31 cellular contexts compared by ENCODE assay signal in genomic region chr10:88127766-88128165, GRCh38.
"Had no signal": no experiment of that assay in that cellular context is flagged by ENCODE, and none has a peak within 500 bp of the region (broad histone marks: within the 10 kb centered on the region; RNA-seq: fewer than 3 reads in every experiment).

No MANE protein-coding gene starts in this region.

- H3K27me3 Mint-ChIP-seq: activated naive CD8-positive, alpha-beta T cell; activated naive CD8-positive, alpha-beta T cell treated with anti-CD3 and anti-CD28 coated beads, Interleukin-2, amount 50 U/mL, for 24 hours; activated T-helper 17 cell treated with anti-CD3 and anti-CD28 coated beads, Interleukin-2, amount 50 U/mL, for 72 hours had no signal

- H3K4me1 Mint-ChIP-seq: brain had no signal

- DNase-seq: activated CD4-positive, alpha-beta memory T cell treated with anti-CD3 and anti-CD28 coated beads for 36 hours; activated CD4-positive, alpha-beta T cell treated with anti-CD3 and anti-CD28 coated beads for 36 hours; activated CD4-positive, alpha-beta T cell treated with anti-CD3 and anti-CD28 coated beads, Interleukin-2, amount 10 ng/mL, durations not matched to agents 24 days and 14 days; activated CD4-positive, CD25-positive, alpha-beta regulatory T cell; activated CD4-positive, CD25-positive, alpha-beta regulatory T cell treated with anti-CD3 and anti-CD28 coated beads, Interleukin-2, amount 50 U/mL, for 72 hours; activated CD8-positive, alpha-beta memory T cell treated with anti-CD3 and anti-CD28 coated beads for 24 hours; activated effector memory CD4-positive, alpha-beta T cell treated with Interleukin-2 at 50 U/mL for 16 hours; activated gamma-delta T cell treated with Interleukin-2 at 50 U/mL for 16 hours; activated naive CD4-positive, alpha-beta T cell treated with anti-CD3 and anti-CD28 coated beads, Interleukin-2, amount 50 U/mL, for 16 hours; activated naive CD4-positive, alpha-beta T cell treated with Interleukin-2 at 50 U/mL for 16 hours; activated naive CD8-positive, alpha-beta T cell treated with anti-CD3 and anti-CD28 coated beads, Interleukin-2, amount 50 U/mL, for 24 hours; activated T-cell treated with anti-CD3 and anti-CD28 coated beads, Interleukin-2, amount 50 U/mL, for 4 hours; adrenal gland; amygdala; aorta; central memory CD4-positive, alpha-beta T cell; cerebellar nuclear complex; colonic mucosa; effector memory CD4-positive, alpha-beta T cell; endodermal cell; foreskin keratinocyte; gastrocnemius medialis; glutamatergic neuron; heart left ventricle; T-helper 2 cell had no signal

- ATAC-seq: activated CD4-positive, alpha-beta T cell treated with anti-CD3 and anti-CD28 coated beads for 36 hours; activated naive CD8-positive, alpha-beta T cell treated with anti-CD3 and anti-CD28 coated beads, Interleukin-2, amount 50 U/mL, for 24 hours; activated T-cell treated with anti-CD3 and anti-CD28 coated beads, Interleukin-2, amount 50 U/mL, for 4 hours; activated T-helper 17 cell treated with anti-CD3 and anti-CD28 coated beads, Interleukin-2, amount 50 U/mL, for 72 hours; esophagus mucosa; foreskin keratinocyte; gastrocnemius medialis; heart left ventricle had no signal

- H3K9me3 Mint-ChIP-seq: activated CD4-positive, alpha-beta memory T cell treated with anti-CD3 and anti-CD28 coated beads for 36 hours; activated naive CD8-positive, alpha-beta T cell treated with anti-CD3 and anti-CD28 coated beads, Interleukin-2, amount 50 U/mL, for 24 hours; activated T-cell treated with anti-CD3 and anti-CD28 coated beads, Interleukin-2, amount 50 U/mL, for 4 hours; activated T-helper 17 cell treated with anti-CD3 and anti-CD28 coated beads, Interleukin-2, amount 50 U/mL, for 72 hours; brain; endodermal cell had no signal

- H3K27ac ChIP-seq: adrenal gland, breast epithelium, cardiac muscle cell, colonic mucosa, foreskin keratinocyte, heart left ventricle had no signal

- H3K4me1 ChIP-seq: breast epithelium, colonic mucosa had no signal

- H3K9me3 ChIP-seq: adrenal gland, breast epithelium, colonic mucosa, gastrocnemius medialis, heart left ventricle had no signal

- H3K36me3 Mint-ChIP-seq: activated CD4-positive, alpha-beta memory T cell treated with anti-CD3 and anti-CD28 coated beads for 36 hours; activated naive CD8-positive, alpha-beta T cell; brain had no signal

- H3K36me3 ChIP-seq: adrenal gland, breast epithelium, cardiac muscle cell, colonic mucosa, gastrocnemius medialis, heart left ventricle had no signal

- H3K27me3 ChIP-seq: adrenal gland, breast epithelium, cardiac muscle cell, colonic mucosa, foreskin keratinocyte, gastrocnemius medialis, heart left ventricle had no signal

- H3K4me3 Mint-ChIP-seq: activated CD4-positive, alpha-beta memory T cell treated with anti-CD3 and anti-CD28 coated beads for 36 hours; activated CD4-positive, alpha-beta T cell treated with anti-CD3 and anti-CD28 coated beads for 36 hours; activated CD4-positive, alpha-beta T cell treated with anti-CD3 and anti-CD28 coated beads, Interleukin-2, amount 10 ng/mL, durations not matched to agents 24 days and 14 days; activated naive CD8-positive, alpha-beta T cell; activated naive CD8-positive, alpha-beta T cell treated with anti-CD3 and anti-CD28 coated beads, Interleukin-2, amount 50 U/mL, for 24 hours; activated T-cell treated with anti-CD3 and anti-CD28 coated beads, Interleukin-2, amount 50 U/mL, for 4 hours; activated T-helper 17 cell treated with anti-CD3 and anti-CD28 coated beads, Interleukin-2, amount 50 U/mL, for 72 hours; brain; endodermal cell had no signal

- H3K4me3 ChIP-seq: adrenal gland, breast epithelium, cardiac muscle cell, colonic mucosa, gastrocnemius medialis, heart left ventricle had no signal

- H3K27ac Mint-ChIP-seq: activated CD4-positive, alpha-beta memory T cell treated with anti-CD3 and anti-CD28 coated beads for 36 hours; activated CD4-positive, alpha-beta T cell treated with anti-CD3 and anti-CD28 coated beads for 36 hours; activated CD4-positive, alpha-beta T cell treated with anti-CD3 and anti-CD28 coated beads, Interleukin-2, amount 10 ng/mL, durations not matched to agents 24 days and 14 days; activated naive CD8-positive, alpha-beta T cell; activated naive CD8-positive, alpha-beta T cell treated with anti-CD3 and anti-CD28 coated beads, Interleukin-2, amount 50 U/mL, for 24 hours; activated T-helper 17 cell treated with anti-CD3 and anti-CD28 coated beads, Interleukin-2, amount 50 U/mL, for 72 hours; brain; endodermal cell had no signal
